13 cellular contexts compared by ENCODE assay signal in the genomic region with DNA sequence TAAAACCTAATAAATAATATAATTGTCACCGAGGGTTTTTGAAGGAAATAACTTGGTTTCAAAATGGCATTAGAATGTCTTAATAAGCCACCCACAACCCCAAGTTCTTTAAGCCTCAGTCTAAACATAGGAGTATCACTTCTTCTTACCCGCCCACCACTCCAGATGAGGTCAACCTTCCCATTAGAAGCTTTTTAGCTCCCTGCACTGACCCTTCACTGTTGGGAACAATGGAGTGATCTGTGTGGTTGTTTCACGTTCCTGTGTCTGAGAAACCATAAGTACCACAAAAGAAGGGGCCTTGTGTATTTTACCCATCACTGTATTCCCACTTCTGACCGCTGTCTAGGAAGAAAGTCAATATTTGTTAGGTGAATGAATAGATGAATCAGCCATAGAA.
"Had no signal": no experiment of that assay in that cellular context is flagged by ENCODE, and none has a peak within 500 bp of the region (broad histone marks: within the 10 kb centered on the region; RNA-seq: fewer than 3 reads in every experiment).

No MANE protein-coding gene starts in this region.

- DNase-seq: activated CD4-positive, alpha-beta T cell treated with anti-CD3 and anti-CD28 coated beads for 1 hour; activated CD4-positive, alpha-beta T cell treated with anti-CD3 and anti-CD28 coated beads, Interleukin-2, amount 50 U/mL, for 48 hours; activated naive CD4-positive, alpha-beta T cell treated with anti-CD3 and anti-CD28 coated beads, Interleukin-2, amount 10 ng/mL, durations not matched to agents 7 days and 5 days; heart right ventricle; lower lobe of right lung; occipital lobe; stimulated activated CD4-positive, alpha-beta T cell treated with anti-CD3 and anti-CD28 coated beads, Interleukin-4, amount 100 ng/mL, for 24 hours; stimulated activated CD8-positive, alpha-beta memory T cell treated with anti-CD3 and anti-CD28 coated beads, Interleukin-4, amount 100 ng/mL, for 48 hours; stimulated activated naive CD4-positive, alpha-beta T cell treated with Interleukin-2 at 50 U/mL for 16 hours; substantia nigra had no signal

- H3K27me3 ChIP-seq: ascending aorta had no signal

- H3K4me3 ChIP-seq: ascending aorta, heart right ventricle, lower lobe of right lung had no signal

- H3K9me3 ChIP-seq: ascending aorta, heart right ventricle, lower lobe of right lung had no signal

- ATAC-seq: heart right ventricle, lower lobe of right lung had no signal

- H3K27ac ChIP-seq: ascending aorta, epithelial cell of prostate, heart right ventricle, lower lobe of right lung, VCaP had no signal

- H3K4me1 ChIP-seq: ascending aorta, heart right ventricle, lower lobe of right lung had no signal

- H3K36me3 ChIP-seq: ascending aorta, heart right ventricle, lower lobe of right lung had no signal
